Comparison of ENCODE assay signal across 9 cellular contexts in genomic region chr9:4762889-4763521, GRCh38. TPM values are rescaled to one million over a fixed set of nuclear protein-coding genes. Genes with fewer than 3 reads are reported as not detected.
A peak's percentile ranks its signal among the peaks of the same experiment; 100 is the strongest.
DNase-seq lines count a peak whose midpoint lies in the region; ATAC-seq, FAIRE-seq and TF ChIP-seq lines count a peak whose summit lies in the region.
"Had no signal": no experiment of that assay in that cellular context is flagged by ENCODE, and none has a peak within 500 bp of the region (broad histone marks: within the 10 kb centered on the region; RNA-seq: fewer than 3 reads in every experiment).

No MANE protein-coding gene starts in this region.

- no peak for TF ChIP-seq CTCF in A549 (IDR thresholded peaks at IDR 0.05)
- TF ChIP-seq CTCF in chondrocyte (IDR thresholded peaks at IDR 0.05), result peak; percentile 37
- no peak for TF ChIP-seq CTCF in lower lobe of right lung (IDR thresholded peaks at IDR 0.05)
- TF ChIP-seq CTCF in vagina (IDR thresholded peaks at IDR 0.05), result peak in 1 of 3 experiments; percentile 28

- peaks cover 18% of the 10 kb centered on the region for H3K4me1 Mint-ChIP-seq in chondrocyte (ENCODE audit: low read depth)

- no peak for FAIRE-seq in A549 (lab: Jason Lieb, UNC)

- no peak for TF ChIP-seq EP300 in A549 (IDR thresholded peaks at IDR 0.05)

- H3K27me3 ChIP-seq in lower lobe of right lung (ENCODE audit: low read depth), result no peaks in the 10 kb centered on the region
- H3K27me3 ChIP-seq in vagina, result no peaks in the 10 kb centered on the region

- no peaks in the 10 kb centered on the region for H3K36me3 Mint-ChIP-seq in chondrocyte (ENCODE audit: low read depth)

- H3K36me3 ChIP-seq in lower lobe of right lung (no peaks in the 10 kb centered on the region), vagina (no peaks in the 10 kb centered on the region)

- H3K9me3 Mint-ChIP-seq in chondrocyte (ENCODE audit: low read depth), result no peaks in the 10 kb centered on the region
- H3K9me3 Mint-ChIP-seq: central memory CD8-positive, alpha-beta T cell had no signal

- H3K9me3 ChIP-seq in A549, result no peaks in the 10 kb centered on the region
- no peaks in the 10 kb centered on the region for H3K9me3 ChIP-seq in lower lobe of right lung
- H3K9me3 ChIP-seq in vagina, result no peaks in the 10 kb centered on the region

- H3K4me3 Mint-ChIP-seq in chondrocyte (ENCODE audit: unreplicated experiment), result peak overlapping the region; percentile 46
- H3K4me3 Mint-ChIP-seq: central memory CD8-positive, alpha-beta T cell had no signal

- 78% methylated on average over 14 of the region's 14 CpGs for WGBS in A549 (ENCODE audit: missing lambda C conversion rate)

- CTCF ChIA-PET in A549 (lab: Yijun Ruan, JAX), result interaction anchor here (0.6 to 8.3 kb wide), 58 partner anchors 9 to 843 kb away, joined by 3 to 135 read pairs (median 5); partner anchors contain the start of genes AK3, JAK2 and RCL1

- H3K27ac ChIP-seq in A549 (peak overlapping the region in 1 of 2 experiments; percentile 27; a peak in 3 of 6 replicates), lower lobe of right lung (peak overlapping the region; percentile 44), vagina (peak overlapping the region; percentile 3)

- POLR2A ChIA-PET in A549 (lab: Yijun Ruan, JAX), result no interaction called here

- H3K4me3 ChIP-seq in A549, result no peak overlapping the region
- H3K4me3 ChIP-seq in lower lobe of right lung, result peak overlapping the region; percentile 37
- peak overlapping the region; percentile 11 to 21 for H3K4me3 ChIP-seq in vagina

- intact Hi-C loops in lower lobe of right lung (cut with DNase I) (loop anchor here (5.0 kb wide), 1 partner anchor 224 kb away; the partner anchor contains the start of gene JAK2), vagina (cut with DNase I) (loop anchor here (5.0 kb wide), 1 partner anchor 224 kb away; the partner anchor contains the start of gene JAK2)

- peak in 1 of 2 experiments; percentile 32; a peak in 3 of 6 replicates for ATAC-seq in A549
- peak; percentile 12 for ATAC-seq in GM19452 (IDR thresholded peaks at IDR 0.05; ENCODE audit: unreplicated experiment)
- ATAC-seq in lower lobe of right lung, result peak; percentile 58 to 78

- peak overlapping the region; percentile 56 for H3K4me2 ChIP-seq in A549

- no peak for TF ChIP-seq POLR2A in A549 (IDR thresholded peaks at IDR 0.05; ENCODE audit: low read length)
- no peak for TF ChIP-seq POLR2A in vagina (IDR thresholded peaks at IDR 0.05)

- H3K27ac Mint-ChIP-seq in chondrocyte (ENCODE audit: unreplicated experiment), result peak overlapping the region; percentile 33

- no peak for DNase-seq in A549 (ENCODE audit: low read depth in 1 of 2, low spot score in 1 of 2)
- peak; percentile 90 for DNase-seq in NCI-H69 (lab: John Stamatoyannopoulos, UW)
- no peak for DNase-seq in chondrocyte (ENCODE audit: low spot score)
- no peak for DNase-seq in lower lobe of right lung
- DNase-seq in vagina (ENCODE audit: extremely low spot score in 2 of 2), result no peak
- no peak for DNase-seq in NCI-H1694 treated with DMSO at 0.1 percent for 48 hours (lab: John Stamatoyannopoulos, UW)
- DNase-seq in cerebellar nuclear complex (lab: John Stamatoyannopoulos, UW), result no peak

- H3K4me1 ChIP-seq in A549 (0 out of 3 replicates have a peak, but pooled peaks cover 6% of the 10 kb centered on the region), lower lobe of right lung (peaks cover 30% of the 10 kb centered on the region), vagina (peaks cover 17% of the 10 kb centered on the region)

- no peak; a peak in 1 of 5 replicates for TF ChIP-seq RAD21 in A549 (conservative IDR thresholded peaks at IDR 0.05 in 1 of 2, IDR thresholded peaks at IDR 0.05 in 1 of 2)

- H3K27me3 Mint-ChIP-seq in chondrocyte (ENCODE audit: low read depth), result peaks cover 1% of the 10 kb centered on the region
- H3K27me3 Mint-ChIP-seq: central memory CD8-positive, alpha-beta T cell had no signal

TF ChIP-seq in A549, 52 proteins besides CTCF, POLR2A, EP300 and RAD21:
- TF ChIP-seq CBX8 (IDR thresholded peaks at IDR 0.05) (no peak), HEYL (CRISPR knock-in tag; IDR thresholded peaks at IDR 0.05) (no peak), TFCP2L1 (CRISPR knock-in tag; IDR thresholded peaks at IDR 0.05) (no peak), ZNF302 (CRISPR knock-in tag; IDR thresholded peaks at IDR 0.05) (no peak), RFX5 (IDR thresholded peaks at IDR 0.05) (no peak), HMGXB4 (CRISPR knock-in tag; IDR thresholded peaks at IDR 0.05; ENCODE audit: borderline replicate concordance) (no peak), SREBF2 (IDR thresholded peaks at IDR 0.05) (no peak), NFE2L2 (conservative IDR thresholded peaks at IDR 0.05; ENCODE audit: low read length) (no peak), HOXB5 (CRISPR knock-in tag; IDR thresholded peaks at IDR 0.05) (no peak), CEBPB (IDR thresholded peaks at IDR 0.05) (no peak), NR3C1 (IDR thresholded peaks at IDR 0.05) (no peak), RARB (CRISPR knock-in tag; IDR thresholded peaks at IDR 0.05) (no peak), FOSL2 (IDR thresholded peaks at IDR 0.05) (no peak), FOSL2 (CRISPR knock-in tag; IDR thresholded peaks at IDR 0.05) (no peak), GATA3 (IDR thresholded peaks at IDR 0.05; ENCODE audit: borderline replicate concordance) (no peak), USF2 (IDR thresholded peaks at IDR 0.05) (no peak), KDM5A (IDR thresholded peaks at IDR 0.05) (no peak), ZFP36 (IDR thresholded peaks at IDR 0.05; ENCODE audit: borderline replicate concordance, partially characterized antibody) (no peak), HDAC2 (IDR thresholded peaks at IDR 0.05) (no peak), NPAS2 (CRISPR knock-in tag; IDR thresholded peaks at IDR 0.05; ENCODE audit: borderline replicate concordance) (no peak)

RNA-seq across cellular contexts. Expression of gene AK3, which starts 22.0 kb away (rescaled TPM):
- polyA plus RNA-seq in A549 (2011; rRNA removed) (70.4 and 83.0 TPM in 2 replicates), A549 (2017; fragmentation: RNase III; extraction: RNeasy Plus Mini Kit Qiagen cat#74134 plus additional on column Dnase treatment) (42.6 to 51.0 TPM (median 49.0 TPM) in 3 replicates)
- polyA plus RNA-seq in A549 (2012; cell fraction: cytosol; rRNA removed), result 14.9 and 21.0 TPM in 2 replicates
- 6.3 and 8.9 TPM in 2 replicates for polyA plus RNA-seq in A549 (2012; cell fraction: nucleus; rRNA removed)
- 22.6 and 31.3 TPM in 2 replicates for polyA minus RNA-seq in A549 (2011; rRNA and poly(A)+ RNA removed)
- total RNA-seq in chondrocyte (33.8 to 39.7 TPM (median 34.1 TPM) in 3 replicates), lower lobe of right lung (40.4 TPM), vagina (72.4 TPM)

RNA-seq across cellular contexts. Expression of gene RCL1, which starts 29.7 kb away (rescaled TPM):
- polyA plus RNA-seq in A549 (2011; rRNA removed), result 25.5 and 26.7 TPM in 2 replicates
- 30.0 and 33.4 TPM in 2 replicates for polyA plus RNA-seq in A549 (2012; cell fraction: cytosol; rRNA removed)
- 29.3 and 43.1 TPM in 2 replicates for polyA plus RNA-seq in A549 (2012; cell fraction: nucleus; rRNA removed)
- polyA plus RNA-seq in A549 (2017; fragmentation: RNase III; extraction: RNeasy Plus Mini Kit Qiagen cat#74134 plus additional on column Dnase treatment), result 27.5 to 30.0 TPM (median 29.4 TPM) in 3 replicates
- polyA minus RNA-seq in A549 (2011; rRNA and poly(A)+ RNA removed), result 43.1 and 43.3 TPM in 2 replicates
- 8.4 to 10.0 TPM (median 8.6 TPM) in 3 replicates for total RNA-seq in chondrocyte
- total RNA-seq in lower lobe of right lung, result 22.9 TPM
- 24.8 TPM for total RNA-seq in vagina
